In the genomic region with DNA sequence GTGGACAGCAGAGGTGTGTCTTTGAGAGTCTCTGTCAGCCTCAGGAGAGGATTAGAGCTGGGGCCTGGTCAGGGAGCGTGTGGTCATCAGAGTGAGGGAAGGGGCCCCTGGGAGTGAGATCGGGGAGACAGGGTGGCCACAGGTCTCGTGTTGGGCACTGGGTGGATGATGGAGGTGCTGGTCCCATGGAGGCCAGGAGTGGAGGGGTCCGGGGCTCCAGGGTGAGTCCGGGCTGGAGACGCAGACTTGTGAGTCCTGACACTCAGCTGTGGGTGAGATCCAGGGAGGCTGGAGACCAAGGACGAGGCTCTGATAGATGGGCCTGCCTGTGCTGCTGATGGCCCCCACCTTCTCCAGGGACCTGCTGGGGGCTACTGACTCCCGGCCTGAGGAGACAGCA, we compare ENCODE assay signal across 25 cellular contexts.
"Had no signal": no experiment of that assay in that cellular context is flagged by ENCODE, and none has a peak within 500 bp of the region (broad histone marks: within the 10 kb centered on the region; RNA-seq: fewer than 3 reads in every experiment).

No MANE protein-coding gene starts in this region.

- H3K27ac Mint-ChIP-seq: mesothelial cell of epicardium; natural killer cell treated with Interleukin-12 subunit alpha and Interleukin-12 subunit beta and Interleukin-15 and Interleukin-18, amount 100 ng/mL, for 72 hours; neural progenitor cell; stimulated activated memory B cell treated with anti-CD40 and anti-IgM and Interleukin-4, amounts not matched to agents 10 μg/mL and 1 μg/mL and 100 μg/mL, for 72 hours had no signal

- H3K4me3 Mint-ChIP-seq: mesothelial cell of epicardium; naive B cell; natural killer cell treated with Interleukin-12 subunit alpha and Interleukin-12 subunit beta and Interleukin-15 and Interleukin-18, amount 100 ng/mL, for 72 hours; neural progenitor cell; stimulated activated memory B cell treated with anti-CD40 and anti-IgM and Interleukin-4, amounts not matched to agents 10 μg/mL and 1 μg/mL and 100 μg/mL, for 72 hours had no signal

- H3K9ac ChIP-seq: neural progenitor cell had no signal

- FAIRE-seq: frontal cortex, kidney had no signal

- H3K9me3 Mint-ChIP-seq: natural killer cell treated with Interleukin-12 subunit alpha and Interleukin-12 subunit beta and Interleukin-15 and Interleukin-18, amount 100 ng/mL, for 72 hours had no signal

- H3K4me2 ChIP-seq: neural progenitor cell had no signal

- H3K27ac ChIP-seq: neural progenitor cell, ovary, psoas muscle, sigmoid colon, testis, tibial artery, upper lobe of left lung, uterus had no signal

- H3K36me3 ChIP-seq: neural progenitor cell, ovary, uterus had no signal

- H3K9me3 ChIP-seq: mucosa of descending colon, psoas muscle, sigmoid colon, testis, upper lobe of left lung had no signal

- H3K4me3 ChIP-seq: dorsolateral prefrontal cortex, mucosa of descending colon, neural progenitor cell, ovary, psoas muscle, sigmoid colon, testis, tibial artery, upper lobe of left lung, uterus had no signal

- ATAC-seq: left lobe of liver; natural killer cell treated with Interleukin-12 subunit alpha and Interleukin-12 subunit beta and Interleukin-15 and Interleukin-18, amount 100 ng/mL, for 72 hours; stimulated activated memory B cell treated with anti-CD40 and anti-IgM and Interleukin-4, amounts not matched to agents 10 μg/mL and 1 μg/mL and 100 μg/mL, for 72 hours; stimulated activated naive CD8-positive, alpha-beta T cell treated with anti-CD3 and anti-CD28 coated beads, Interleukin-15, Interleukin-2, amounts not matched to agents 100 U/mL and 50 U/mL, for 24 hours had no signal

- H3K4me1 ChIP-seq: neural progenitor cell, psoas muscle, sigmoid colon, testis, tibial artery, upper lobe of left lung, uterus had no signal

- DNase-seq: dorsolateral prefrontal cortex; effector CD4-positive, alpha-beta T cell; head of caudate nucleus; kidney; mesenchymal stem cell; mucosa of descending colon; naive B cell; nucleus accumbens; ovary; psoas muscle; sigmoid colon; stimulated activated CD4-positive, alpha-beta T cell treated with anti-CD3 and anti-CD28 coated beads, Interleukin-2, amount 100 ng/mL, for 24 hours; stimulated activated CD4-positive, alpha-beta T cell treated with anti-CD3 and anti-CD28 coated beads, Interleukin-4, amount 100 ng/mL, for 4 hours; stimulated activated naive CD8-positive, alpha-beta T cell treated with anti-CD3 and anti-CD28 coated beads, Interleukin-15, Interleukin-2, amounts not matched to agents 100 U/mL and 50 U/mL, for 24 hours; substantia nigra; testis; tibial artery; upper lobe of left lung; uterus had no signal

- H3K4me1 Mint-ChIP-seq: mesothelial cell of epicardium; naive B cell; neural progenitor cell; stimulated activated memory B cell treated with anti-CD40 and anti-IgM and Interleukin-4, amounts not matched to agents 10 μg/mL and 1 μg/mL and 100 μg/mL, for 72 hours had no signal

- H2AFZ ChIP-seq: neural progenitor cell had no signal

- H3K27me3 Mint-ChIP-seq: naive B cell; natural killer cell treated with Interleukin-12 subunit alpha and Interleukin-12 subunit beta and Interleukin-15 and Interleukin-18, amount 100 ng/mL, for 72 hours; stimulated activated memory B cell treated with anti-CD40 and anti-IgM and Interleukin-4, amounts not matched to agents 10 μg/mL and 1 μg/mL and 100 μg/mL, for 72 hours had no signal

- H3K27me3 ChIP-seq: dorsolateral prefrontal cortex, neural progenitor cell, ovary, sigmoid colon, testis, tibial artery, upper lobe of left lung, uterus had no signal
